8 cellular contexts compared by ENCODE assay signal in genomic region chr2:215435261-215435808, GRCh38.
DNase-seq lines count a peak whose midpoint lies in the region; ATAC-seq and TF ChIP-seq lines count a peak whose summit lies in the region.

No MANE protein-coding gene starts in this region.

- H3K36me3 ChIP-seq in brain microvascular endothelial cell (replicated peaks) (peaks cover 55% of the 10 kb centered on the region), stomach smooth muscle (ENCODE audit: control insufficient read depth in 2 of 2, insufficient read depth in 2 of 2, low read length in 2 of 2) (peaks cover 15 to 25% of the 10 kb centered on the region in 2 donors)

- peak; percentile 29 for ATAC-seq in GM21619 (IDR thresholded peaks at IDR 0.05; ENCODE audit: unreplicated experiment)

- peaks cover 14% of the 10 kb centered on the region for H3K4me1 ChIP-seq in stomach smooth muscle (ENCODE audit: control insufficient read depth, insufficient read depth, low read length)

- in situ Hi-C loops in brain microvascular endothelial cell (cut with HindIII; ENCODE audit: low pct_ligation_motif_present, low sequenced_read_pairs) = loop anchor here (25.0 kb wide), 1 partner anchor 477 kb away; no protein-coding TSS in a partner anchor

- H3K9me3 ChIP-seq in stomach smooth muscle (ENCODE audit: control insufficient read depth in 2 of 2, low read length in 2 of 2) = no peaks in the 10 kb centered on the region

- TF ChIP-seq CTCF in NB4 (IDR thresholded peaks at IDR 0.05; ENCODE audit: low read depth, low read length) = no peak
- no peak for TF ChIP-seq CTCF in brain microvascular endothelial cell (IDR thresholded peaks at IDR 0.05; ENCODE audit: low read depth, low read length, missing control alignments)

- no peak for TF ChIP-seq POLR2A in NB4 (IDR thresholded peaks at IDR 0.05; ENCODE audit: extremely low read depth, insufficient read length)

- DNase-seq in ELR (ENCODE audit: low read depth) (peak; percentile 63), NB4 (ENCODE audit: low read depth) (peak; percentile 43), brain microvascular endothelial cell (no peak), left kidney (ENCODE audit: low read depth, low spot score) (peak; percentile 83), NCI-H446 (lab: John Stamatoyannopoulos, UW) (no peak), pons (ENCODE audit: low spot score) (no peak)

- peak overlapping the region; percentile 96 for H3K27ac ChIP-seq in brain microvascular endothelial cell
- H3K27ac ChIP-seq in stomach smooth muscle (ENCODE audit: low read length) = peak overlapping the region; percentile 94

- H3K4me3 ChIP-seq in NB4 (ENCODE audit: low read depth, low read length) = no peak overlapping the region
- peak overlapping the region; percentile 96 for H3K4me3 ChIP-seq in brain microvascular endothelial cell (ENCODE audit: low read depth, low read length)
- H3K4me3 ChIP-seq in stomach smooth muscle (ENCODE audit: low read length in 2 of 2) = peak overlapping the region; percentile 64 to 91

- no peaks in the 10 kb centered on the region for H3K27me3 ChIP-seq in brain microvascular endothelial cell (replicated peaks)
- H3K27me3 ChIP-seq in stomach smooth muscle (ENCODE audit: control insufficient read depth in 1 of 2, insufficient read depth in 2 of 2, low read length in 2 of 2) = no peaks in the 10 kb centered on the region

- peak overlapping the region; percentile 66 to 89 for H3K9ac ChIP-seq in stomach smooth muscle (ENCODE audit: low read length in 2 of 2)

Comparison
In these comparisons a context has a peak if more than half of its experiments do, and no peak if none do; other contexts are left out.
1. DNase-seq: peak in ELR (single experiment), NB4 (single experiment) and left kidney (single experiment); none in brain microvascular endothelial cell (single experiment), NCI-H446 (0 of 2) and pons (single experiment).